ENCODE assay signal across 1 cellular context in the genomic region with DNA sequence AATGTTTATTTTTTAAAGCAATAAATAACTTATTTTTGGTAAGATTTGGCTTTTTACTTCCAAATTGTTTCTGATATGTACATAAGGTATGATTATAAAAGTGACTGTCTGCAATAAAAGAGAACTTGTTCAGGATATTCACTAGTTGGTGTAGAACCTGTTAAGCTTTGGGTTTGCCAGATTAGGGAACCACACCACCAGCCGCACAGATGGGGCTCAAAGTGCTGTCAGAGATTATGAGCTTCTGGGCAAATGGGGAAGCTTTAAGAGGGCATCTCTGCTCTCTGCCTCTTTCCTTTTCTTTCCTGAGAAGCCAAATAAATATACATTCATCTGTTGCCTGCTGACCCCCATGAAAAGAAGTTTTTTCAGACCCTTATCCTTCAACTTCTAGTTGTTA.
TF ChIP-seq lines count a peak whose summit lies in the region.

No MANE protein-coding gene starts in this region.

TF ChIP-seq in GM12878, 131 proteins besides CTCF, POLR2A, EP300 and RAD21:
- no peak for TF ChIP-seq GATAD2B (conservative IDR thresholded peaks at IDR 0.05; ENCODE audit: low read depth)
- TF ChIP-seq CHD1 (IDR thresholded peaks at IDR 0.05; ENCODE audit: low read depth, low read length): no peak
